Comparison of ENCODE assay signal across 19 cellular contexts in genomic region chr17:52159159-52159809, GRCh38. TPM values are rescaled to one million over a fixed set of nuclear protein-coding genes. Genes with fewer than 3 reads are reported as not detected.
DNase-seq lines count a peak whose midpoint lies in the region; ATAC-seq and TF ChIP-seq lines count a peak whose summit lies in the region.
"Had no signal": no experiment of that assay in that cellular context is flagged by ENCODE, and none has a peak within 500 bp of the region (broad histone marks: within the 10 kb centered on the region; RNA-seq: fewer than 3 reads in every experiment).

No MANE protein-coding gene starts in this region.

- peak overlapping the region; percentile 99 for H2AFZ ChIP-seq in GM23338

- TF ChIP-seq CTCF in GM23338 (conservative IDR thresholded peaks at IDR 0.05; ENCODE audit: low read depth in 2 of 2) (no peak), uterus (IDR thresholded peaks at IDR 0.05) (no peak), HFFc6 (IDR thresholded peaks at IDR 0.05) (no peak)

- intact Hi-C loops in uterus (cut with DNase I; ENCODE audit: low total_unique reads): no loop called here

- H3K4me1 Mint-ChIP-seq in GM23338 (peaks cover 24% of the 10 kb centered on the region), HFFc6 (ENCODE audit: low read depth) (no peaks in the 10 kb centered on the region)
- H3K4me1 Mint-ChIP-seq in activated T-helper 17 cell treated with anti-CD3 and anti-CD28 coated beads, Interleukin-2, amount 50 U/mL, for 72 hours: peaks cover 5% of the 10 kb centered on the region

- peak overlapping the region; percentile 80 for H3K4me3 ChIP-seq in GM23338
- H3K4me3 ChIP-seq in iPS-15b (ENCODE audit: low read depth, low read length): peak overlapping the region; percentile 62
- no peak overlapping the region for H3K4me3 ChIP-seq in uterus
- H3K4me3 ChIP-seq: BLaER1 treated with 17β-estradiol and CSF1 and Interleukin-3, amounts not matched to agents 10 nM and 100 nM; GM12878 had no signal

- H3K9me3 Mint-ChIP-seq in GM23338 (no peaks in the 10 kb centered on the region), HFFc6 (peaks cover 39% of the 10 kb centered on the region)
- H3K9me3 Mint-ChIP-seq in activated T-helper 17 cell treated with anti-CD3 and anti-CD28 coated beads, Interleukin-2, amount 50 U/mL, for 72 hours: no peaks in the 10 kb centered on the region

- DNase-seq in GM23338 (ENCODE audit: low spot score): peak; percentile 22
- DNase-seq in retina: peak; percentile 72
- no peak for DNase-seq in uterus
- DNase-seq in HFFc6: no peak
- DNase-seq in CD1c-positive myeloid dendritic cell (ENCODE audit: extremely low spot score): no peak
- DNase-seq: activated CD4-positive, alpha-beta T cell treated with anti-CD3 and anti-CD28 coated beads, Interleukin-2, amount 10 ng/mL, durations not matched to agents 7 days and 5 days; activated T-cell treated with anti-CD3 and anti-CD28 coated beads, Interleukin-2, amount 50 U/mL, for 72 hours; esophagus squamous epithelium; lower lobe of right lung; occipital lobe; SIG-M5; T1000 had no signal

- TF ChIP-seq POLR2A in uterus (IDR thresholded peaks at IDR 0.05): no peak

- no peaks in the 10 kb centered on the region; the same call in 1 of the 2 replicates for H4K20me1 ChIP-seq in GM23338 (replicated peaks; ENCODE audit: insufficient read depth)
- H4K20me1 ChIP-seq: BLaER1 treated with 17β-estradiol and CSF1 and Interleukin-3, amounts not matched to agents 10 nM and 100 nM had no signal

- no peak overlapping the region for H3K9ac ChIP-seq in iPS-15b (ENCODE audit: low read depth, low read length)
- H3K9ac ChIP-seq: BLaER1 treated with 17β-estradiol and CSF1 and Interleukin-3, amounts not matched to agents 10 nM and 100 nM had no signal

- H3K9me3 ChIP-seq in iPS-15b (ENCODE audit: control insufficient read depth, insufficient read depth, low read length) (no peaks in the 10 kb centered on the region), uterus (no peaks in the 10 kb centered on the region)
- H3K9me3 ChIP-seq: lower lobe of right lung had no signal

- no peaks in the 10 kb centered on the region for H3K9me2 ChIP-seq in GM23338 (ENCODE audit: insufficient read depth)

- H3K27me3 Mint-ChIP-seq in GM23338 (ENCODE audit: insufficient read depth, low read depth, poor library complexity) (peaks cover 43% of the 10 kb centered on the region), HFFc6 (ENCODE audit: insufficient read depth) (no peaks in the 10 kb centered on the region)
- peaks cover 58% of the 10 kb centered on the region for H3K27me3 Mint-ChIP-seq in activated T-helper 17 cell treated with anti-CD3 and anti-CD28 coated beads, Interleukin-2, amount 50 U/mL, for 72 hours

- peak overlapping the region; percentile 77 for H3K4me3 Mint-ChIP-seq in GM23338
- peak overlapping the region; percentile 47 for H3K4me3 Mint-ChIP-seq in activated T-helper 17 cell treated with anti-CD3 and anti-CD28 coated beads, Interleukin-2, amount 50 U/mL, for 72 hours
- no peak overlapping the region for H3K4me3 Mint-ChIP-seq in HFFc6
- H3K4me3 Mint-ChIP-seq: activated CD4-positive, alpha-beta T cell treated with anti-CD3 and anti-CD28 coated beads, Interleukin-2, amount 10 ng/mL, durations not matched to agents 7 days and 5 days had no signal

- H3K79me2 ChIP-seq in GM23338 (replicated peaks; ENCODE audit: insufficient read depth): no peaks in the 10 kb centered on the region

- H3K4me2 ChIP-seq in GM23338: peak overlapping the region; percentile 94
- H3K4me2 ChIP-seq: BLaER1 treated with 17β-estradiol and CSF1 and Interleukin-3, amounts not matched to agents 10 nM and 100 nM had no signal

- H3F3A ChIP-seq in GM23338 (replicated peaks; ENCODE audit: low read depth): 0 out of 2 replicates have a peak, but pooled peaks cover 3% of the 10 kb centered on the region

- peaks cover 4% of the 10 kb centered on the region; the same call in 1 of the 2 replicates for H3K4me1 ChIP-seq in GM23338 (ENCODE audit: insufficient read depth)
- peaks cover 7% of the 10 kb centered on the region for H3K4me1 ChIP-seq in iPS-15b (ENCODE audit: control insufficient read depth, insufficient read depth, low read length)
- no peaks in the 10 kb centered on the region for H3K4me1 ChIP-seq in uterus
- H3K4me1 ChIP-seq: BLaER1 treated with 17β-estradiol and CSF1 and Interleukin-3, amounts not matched to agents 10 nM and 100 nM had no signal

- H3K27me3 ChIP-seq in GM23338 (ENCODE audit: insufficient read depth) (peaks cover 60% of the 10 kb centered on the region), iPS-15b (ENCODE audit: control insufficient read depth, insufficient read depth, low read length) (peaks cover 63% of the 10 kb centered on the region), uterus (peaks cover 0 to 31% of the 10 kb centered on the region in 2 donors)
- H3K27me3 ChIP-seq: BLaER1 treated with 17β-estradiol and CSF1 and Interleukin-3, amounts not matched to agents 10 nM and 100 nM had no signal

- no peaks in the 10 kb centered on the region for H3K36me3 ChIP-seq in GM23338 (ENCODE audit: insufficient read depth)
- no peaks in the 10 kb centered on the region for H3K36me3 ChIP-seq in iPS-15b (ENCODE audit: control insufficient read depth, insufficient read depth, low read length)
- no peaks in the 10 kb centered on the region for H3K36me3 ChIP-seq in uterus
- H3K36me3 ChIP-seq: BLaER1 treated with 17β-estradiol and CSF1 and Interleukin-3, amounts not matched to agents 10 nM and 100 nM; esophagus squamous epithelium; lower lobe of right lung had no signal

- no peak overlapping the region for H3K27ac ChIP-seq in GM23338 (ENCODE audit: low read depth)
- no peak overlapping the region for H3K27ac ChIP-seq in uterus
- H3K27ac ChIP-seq: BLaER1 treated with 17β-estradiol and CSF1 and Interleukin-3, amounts not matched to agents 10 nM and 100 nM; coronary artery; esophagus squamous epithelium; lower lobe of right lung had no signal

- H3K27ac Mint-ChIP-seq in GM23338 (no peak overlapping the region), HFFc6 (no peak overlapping the region)
- H3K27ac Mint-ChIP-seq in activated T-helper 17 cell treated with anti-CD3 and anti-CD28 coated beads, Interleukin-2, amount 50 U/mL, for 72 hours: no peak overlapping the region
- H3K27ac Mint-ChIP-seq: activated CD4-positive, alpha-beta T cell treated with anti-CD3 and anti-CD28 coated beads, Interleukin-2, amount 10 ng/mL, durations not matched to agents 7 days and 5 days; activated T-cell treated with anti-CD3 and anti-CD28 coated beads, Interleukin-2, amount 50 U/mL, for 72 hours had no signal

- H3K36me3 Mint-ChIP-seq in GM23338 (ENCODE audit: low read depth): no peaks in the 10 kb centered on the region
- H3K36me3 Mint-ChIP-seq in activated T-helper 17 cell treated with anti-CD3 and anti-CD28 coated beads, Interleukin-2, amount 50 U/mL, for 72 hours (ENCODE audit: low read depth): no peaks in the 10 kb centered on the region
- H3K36me3 Mint-ChIP-seq in HFFc6 (ENCODE audit: low read depth): 0 out of 2 replicates have a peak, but pooled peaks cover 6% of the 10 kb centered on the region

- ATAC-seq in GM23338: peak; percentile 6
- ATAC-seq in activated T-helper 17 cell treated with anti-CD3 and anti-CD28 coated beads, Interleukin-2, amount 50 U/mL, for 72 hours (replicated peaks): no peak
- ATAC-seq: activated T-cell treated with anti-CD3 and anti-CD28 coated beads, Interleukin-2, amount 50 U/mL, for 72 hours; GM12878 had no signal

TF ChIP-seq in GM23338, 12 proteins besides CTCF, POLR2A, EP300 and RAD21:
- TF ChIP-seq REST (IDR thresholded peaks at IDR 0.05; ENCODE audit: unreplicated experiment): no peak
- TF ChIP-seq EZH2 (IDR thresholded peaks at IDR 0.05; ENCODE audit: low read depth, unreplicated experiment): peak; percentile 59

RNA-seq across cellular contexts. Expression of gene CA10, which starts 0.8 kb away (rescaled TPM):
- total RNA-seq in GM23338 (2014; rRNA removed; shearing (Covaris generic)): 1.5 and 2.4 TPM in 2 replicates
- polyA plus RNA-seq in GM23338 (2016; fragmentation: Nextera tagmentation; extraction: Ambion mirVana): 0.90 and 0.92 TPM in 2 replicates
- total RNA-seq in activated T-helper 17 cell treated with anti-CD3 and anti-CD28 coated beads, Interleukin-2, amount 50 U/mL, for 72 hours: under 1 TPM in 1 of 2 donors, not detected in 1; 0.56 TPM
- 1 to 10 TPM in 1 of 4 donors, not detected in 3; 5.3 TPM for total RNA-seq in uterus
- total RNA-seq in HFFc6 (2021; fragmentation: NEBNext Ultra II Directional; extraction: Animal tissue kit (Norgen Biotek cat#: 25700)): not detected
- total RNA-seq: activated CD4-positive, alpha-beta T cell treated with anti-CD3 and anti-CD28 coated beads, Interleukin-2, amount 10 ng/mL, durations not matched to agents 7 days and 5 days; activated T-cell treated with anti-CD3 and anti-CD28 coated beads, Interleukin-2, amount 50 U/mL, for 72 hours; Daoy; GM12878; lower lobe of right lung had no signal
- polyA plus RNA-seq: GM12878, smooth muscle cell had no signal

Comparison
In these comparisons a context has a peak if more than half of its experiments do, and no peak if none do; other contexts are left out.
1. DNase-seq: peak in GM23338 (single experiment) and retina (single experiment); none in uterus (0 of 2), HFFc6 (single experiment) and CD1c-positive myeloid dendritic cell (single experiment).
2. H3K4me3 ChIP-seq: peak in GM23338 (single experiment) and iPS-15b (single experiment); none in uterus (0 of 2).